ENCODE assay signal across 8 cellular contexts in the genomic region with DNA sequence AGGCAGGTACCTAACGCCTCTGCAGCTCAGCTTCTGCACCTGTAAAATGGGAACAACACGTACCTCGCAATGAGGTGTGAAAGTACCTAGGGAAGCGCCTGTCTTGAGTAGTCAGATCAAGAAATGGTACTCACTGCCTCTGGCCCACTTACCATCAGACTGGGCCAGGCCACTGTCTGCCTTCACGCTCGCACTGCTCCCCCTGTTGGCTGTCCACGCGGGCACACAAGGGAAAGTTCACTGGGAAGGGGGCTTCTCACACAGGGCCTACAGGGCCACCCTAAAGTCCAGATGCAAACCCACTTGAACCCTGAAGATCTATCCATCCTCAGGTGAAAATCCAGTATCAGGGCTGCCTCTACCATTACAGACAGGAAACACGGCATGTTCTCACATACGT. TPM values are rescaled to one million over a fixed set of nuclear protein-coding genes. Genes with fewer than 3 reads are reported as not detected.
DNase-seq lines count a peak whose midpoint lies in the region; ATAC-seq and TF ChIP-seq lines count a peak whose summit lies in the region.
"Not testable (repeated sequence)": the region's sequence is repeated elsewhere in the genome, so short reads cannot be mapped to it uniquely, and the experiment has no call there.

No MANE protein-coding gene starts in this region.

- CTCF ChIA-PET in Calu3 (lab: Charles Lee); PC-3 (lab: Charles Lee): not testable (repeated sequence)
- CTCF ChIA-PET in activated CD4-positive, alpha-beta memory T cell treated with anti-CD3 and anti-CD28 coated beads for 36 hours (lab: Charles Lee): interaction anchor here (1.6 kb wide), 1 partner anchor 11 kb away, joined by 3 read pairs; a partner anchor contains a TSS

- TF ChIP-seq EP300 in transverse colon (IDR thresholded peaks at IDR 0.05; ENCODE audit: low read depth): not testable (repeated sequence)

- TF ChIP-seq POLR2A in transverse colon (IDR thresholded peaks at IDR 0.05): not testable (repeated sequence)

- H3K9me3 Mint-ChIP-seq in Calu3 (ENCODE audit: low read depth, unreplicated experiment); activated CD4-positive, alpha-beta memory T cell treated with anti-CD3 and anti-CD28 coated beads for 36 hours; nephron: not testable (repeated sequence)

- DNase-seq in Calu3: peak; percentile 50
- peak; percentile 38 for DNase-seq in GM23248
- peak; percentile 21 for DNase-seq in PC-3
- DNase-seq in activated CD4-positive, alpha-beta memory T cell treated with anti-CD3 and anti-CD28 coated beads for 36 hours: peak; percentile 66
- DNase-seq in astrocyte of the cerebellum (ENCODE audit: low read depth); fibroblast of lung (ENCODE audit: low read depth in 2 of 2); transverse colon: not testable (repeated sequence)

- H3K4me2 ChIP-seq in GM23248 (ENCODE audit: unreplicated experiment); PC-3 (ENCODE audit: low read length); fibroblast of lung (ENCODE audit: extremely low read depth, insufficient read depth, low read length): not testable (repeated sequence)

- not testable (repeated sequence) for H3K27me3 Mint-ChIP-seq in Calu3 (ENCODE audit: unreplicated experiment); activated CD4-positive, alpha-beta memory T cell treated with anti-CD3 and anti-CD28 coated beads for 36 hours; nephron (ENCODE audit: low read depth)

- not testable (repeated sequence) for H3K9me2 ChIP-seq in GM23248 (ENCODE audit: insufficient read depth); PC-3 (replicated peaks; ENCODE audit: low read length)

- 51 to 56% methylated on average over 10 of the region's 10 CpGs for WGBS in GM23248 (ENCODE audit: low coverage in 1 of 2, low lambda C conversion rate in 2 of 2, missing lambda C conversion rate in 2 of 2), 2 experiments
- 83 to 93% methylated on average over 2 to 6 of the region's 10 CpGs for WGBS in transverse colon (ENCODE audit: low coverage in 1 of 2), 2 donors

- not testable (repeated sequence) for H3K27ac ChIP-seq in GM23248; PC-3 (ENCODE audit: low read length); fibroblast of lung (ENCODE audit: insufficient read depth, low read length); transverse colon

- not testable (repeated sequence) for BruUV-seq in Calu3 (replicated peaks; lab: Mats Ljungman, UMichigan); PC-3 (replicated peaks; lab: Mats Ljungman, UMichigan)

- H2AFZ ChIP-seq in GM23248; PC-3 (ENCODE audit: low read length); fibroblast of lung (ENCODE audit: low read length): not testable (repeated sequence)

- H3K36me3 Mint-ChIP-seq in Calu3 (ENCODE audit: insufficient read depth, unreplicated experiment): peaks cover 59% of the 10 kb centered on the region
- H3K36me3 Mint-ChIP-seq in activated CD4-positive, alpha-beta memory T cell treated with anti-CD3 and anti-CD28 coated beads for 36 hours: peaks cover 61% of the 10 kb centered on the region
- peaks cover 23% of the 10 kb centered on the region for H3K36me3 Mint-ChIP-seq in nephron (ENCODE audit: low read depth)

- ATAC-seq in PC-3: not testable (repeated sequence)

- H3K27ac Mint-ChIP-seq in Calu3 (ENCODE audit: unreplicated experiment); nephron: not testable (repeated sequence)
- peak overlapping the region; percentile 79 for H3K27ac Mint-ChIP-seq in activated CD4-positive, alpha-beta memory T cell treated with anti-CD3 and anti-CD28 coated beads for 36 hours

- H3K36me3 ChIP-seq in GM23248 (ENCODE audit: low read depth); PC-3 (ENCODE audit: low read depth, low read length); fibroblast of lung (ENCODE audit: control insufficient read depth, insufficient read depth, low read length): not testable (repeated sequence)
- H3K36me3 ChIP-seq in transverse colon: peaks cover 0 to 10% (median 4%) of the 10 kb centered on the region in 4 donors

- in situ Hi-C loops in GM23248 (cut with MboI); astrocyte of the cerebellum (cut with HindIII; ENCODE audit: low sequenced_read_pairs); transverse colon (cut with MboI; ENCODE audit: low pct_ligation_motif_present in 1 of 4, low pct_unique_long_range_greater_than_20kb in 1 of 4, low sequenced_read_pairs in 3 of 4): not testable (repeated sequence)

- H3K4me3 Mint-ChIP-seq in Calu3 (ENCODE audit: low read depth, unreplicated experiment): not testable (repeated sequence)
- H3K4me3 Mint-ChIP-seq in activated CD4-positive, alpha-beta memory T cell treated with anti-CD3 and anti-CD28 coated beads for 36 hours: peak overlapping the region; percentile 88
- H3K4me3 Mint-ChIP-seq in nephron: peak overlapping the region; percentile 55 to 68 (median 66)

- peaks cover 30% of the 10 kb centered on the region for H3K79me2 ChIP-seq in GM23248 (ENCODE audit: insufficient read depth)
- H3K79me2 ChIP-seq in PC-3 (ENCODE audit: low read length): peaks cover 12% of the 10 kb centered on the region
- H3K79me2 ChIP-seq in fibroblast of lung (ENCODE audit: control insufficient read depth, insufficient read depth, low read length): not testable (repeated sequence)

- H3K4me1 Mint-ChIP-seq in Calu3 (ENCODE audit: low read depth, unreplicated experiment) (peaks cover 21% of the 10 kb centered on the region), nephron (peaks cover 28% of the 10 kb centered on the region)
- peaks cover 52% of the 10 kb centered on the region for H3K4me1 Mint-ChIP-seq in activated CD4-positive, alpha-beta memory T cell treated with anti-CD3 and anti-CD28 coated beads for 36 hours (ENCODE audit: low read depth)

- intact Hi-C loops in Calu3 (cut with micrococcal nuclease; ENCODE audit: unreplicated experiment); PC-3 (cut with micrococcal nuclease); transverse colon (cut with DNase I; ENCODE audit: low total_unique reads): not testable (repeated sequence)
- intact Hi-C loops in activated CD4-positive, alpha-beta memory T cell treated with anti-CD3 and anti-CD28 coated beads for 36 hours (cut with micrococcal nuclease): loop anchor here (5.0 kb wide), 1 partner anchor 154 kb away; no protein-coding TSS in a partner anchor

- not testable (repeated sequence) for H3K4me3 ChIP-seq in GM23248; PC-3 (ENCODE audit: low read length); astrocyte of the cerebellum (ENCODE audit: low read depth, low read length); fibroblast of lung (replicated peaks in 1 of 4; ENCODE audit: control extremely low read depth in 1 of 4, insufficient read depth in 1 of 4, low read depth in 3 of 4, low read length in 4 of 4); transverse colon

- H3K4me1 ChIP-seq in GM23248 (ENCODE audit: insufficient read depth); fibroblast of lung (ENCODE audit: control insufficient read depth, extremely low read depth, insufficient read depth, low read length): not testable (repeated sequence)
- peaks cover 15% of the 10 kb centered on the region for H3K4me1 ChIP-seq in PC-3 (ENCODE audit: insufficient read depth, low read length)
- peaks cover 11 to 44% (median 28%) of the 10 kb centered on the region in 4 donors for H3K4me1 ChIP-seq in transverse colon

- not testable (repeated sequence) for H3K27me3 ChIP-seq in GM23248 (replicated peaks; ENCODE audit: insufficient read depth); PC-3 (ENCODE audit: low read length); fibroblast of lung (ENCODE audit: control insufficient read depth, insufficient read depth, low read length); transverse colon

- POLR2A ChIA-PET in PC-3 (lab: Charles Lee; ENCODE audit: unreplicated experiment): not testable (repeated sequence)
- POLR2A ChIA-PET in activated CD4-positive, alpha-beta memory T cell treated with anti-CD3 and anti-CD28 coated beads for 36 hours (lab: Charles Lee): interaction anchor here (1.5 kb wide), 1 partner anchor 11 kb away, joined by 3 read pairs; a partner anchor contains a TSS

- H3F3A ChIP-seq in GM23248 (ENCODE audit: insufficient read depth); PC-3 (ENCODE audit: low read length, unreplicated experiment): not testable (repeated sequence)

- TF ChIP-seq CTCF in Calu3 (IDR thresholded peaks at IDR 0.05; ENCODE audit: unreplicated experiment): peak; percentile 57
- TF ChIP-seq CTCF in PC-3 (conservative IDR thresholded peaks at IDR 0.05; ENCODE audit: low read depth, low read length): peak; percentile 46
- TF ChIP-seq CTCF in astrocyte of the cerebellum (IDR thresholded peaks at IDR 0.05; ENCODE audit: low read depth, low read length, missing control alignments): peak; percentile 45
- peak; percentile 13 to 24 for TF ChIP-seq CTCF in fibroblast of lung (conservative IDR thresholded peaks at IDR 0.05 in 1 of 2, IDR thresholded peaks at IDR 0.05 in 1 of 2; ENCODE audit: low read depth in 1 of 2, low read length in 2 of 2)
- TF ChIP-seq CTCF in nephron (IDR thresholded peaks at IDR 0.05; ENCODE audit: unreplicated experiment in 3 of 3): peak in 2 of 3 experiments; percentile 25 to 28
- peak in 3 of 5 experiments; percentile 9 to 29 (median 24) for TF ChIP-seq CTCF in transverse colon (IDR thresholded peaks at IDR 0.05)

- not testable (repeated sequence) for H3K9me3 ChIP-seq in GM23248 (ENCODE audit: low read depth); PC-3 (ENCODE audit: low read length); fibroblast of lung (ENCODE audit: control insufficient read depth, insufficient read depth, low read depth, low read length); transverse colon

- not testable (repeated sequence) for H4K20me1 ChIP-seq in GM23248 (ENCODE audit: insufficient read depth); PC-3 (ENCODE audit: low read length); fibroblast of lung (ENCODE audit: control insufficient read depth, extremely low read depth, insufficient read depth, low read length)

- not testable (repeated sequence) for H3K9ac ChIP-seq in GM23248; PC-3 (ENCODE audit: low read length); fibroblast of lung (ENCODE audit: insufficient read depth, low read length)

RNA-seq across cellular contexts. Expression of a gene that starts 11.1 kb away (rescaled TPM):
- 36.6 and 36.7 TPM in 2 replicates for total RNA-seq in Calu3 (2022)
- 28.1 and 38.3 TPM in 2 replicates for total RNA-seq in GM23248 (2014; rRNA removed; shearing (Covaris generic))
- polyA plus RNA-seq in GM23248 (2016; fragmentation: Nextera tagmentation; extraction: Ambion mirVana): 33.2 and 33.6 TPM in 2 replicates
- 52.2 and 62.1 TPM in 2 replicates for total RNA-seq in PC-3 (2014; rRNA removed)
- 10 to 100 TPM; 61.8 to 62.7 TPM for total RNA-seq in activated CD4-positive, alpha-beta memory T cell treated with anti-CD3 and anti-CD28 coated beads for 36 hours
- total RNA-seq in fibroblast of lung: 15.2 and 21.6 TPM in 2 replicates
- polyA plus RNA-seq in fibroblast of lung: 25.9 and 35.2 TPM in 2 replicates
- polyA plus RNA-seq in fibroblast of lung (2012): 17.4 and 23.8 TPM in 2 replicates
- 35.0 and 37.5 TPM in 2 replicates for polyA minus RNA-seq in fibroblast of lung (ENCODE audit: low replicate concordance)
- 100 to 1,000 TPM in 1 of 4 donors, 10 to 100 TPM in 3; 44.2 to 107 (median 60.3) TPM for total RNA-seq in transverse colon

RNA-seq across cellular contexts. Expression of a gene that starts 48.8 kb away (rescaled TPM):
- total RNA-seq in Calu3 (2022) (2.0 and 2.4 TPM in 2 replicates), PC-3 (2014; rRNA removed) (1.2 TPM in 1 of 2 replicates, not detected in the other), fibroblast of lung (1.0 and 1.2 TPM in 2 replicates), transverse colon (1 to 10 TPM in 1 of 4 donors, not detected in 3; 1.3 TPM)
- total RNA-seq in GM23248 (2014; rRNA removed; shearing (Covaris generic)): 0.76 TPM in 1 of 2 replicates, not detected in the other
- polyA plus RNA-seq in GM23248 (2016; fragmentation: Nextera tagmentation; extraction: Ambion mirVana) (0.68 and 0.80 TPM in 2 replicates), fibroblast of lung (0.16 and 0.24 TPM in 2 replicates)
- 1 to 10 TPM; 1.6 to 2.4 TPM for total RNA-seq in activated CD4-positive, alpha-beta memory T cell treated with anti-CD3 and anti-CD28 coated beads for 36 hours
- 0.38 and 0.57 TPM in 2 replicates for polyA plus RNA-seq in fibroblast of lung (2012)
- 0.11 TPM in 1 of 2 replicates, not detected in the other for polyA minus RNA-seq in fibroblast of lung (ENCODE audit: low replicate concordance)
